ENCODE assay signal across 15 cellular contexts in the genomic region with DNA sequence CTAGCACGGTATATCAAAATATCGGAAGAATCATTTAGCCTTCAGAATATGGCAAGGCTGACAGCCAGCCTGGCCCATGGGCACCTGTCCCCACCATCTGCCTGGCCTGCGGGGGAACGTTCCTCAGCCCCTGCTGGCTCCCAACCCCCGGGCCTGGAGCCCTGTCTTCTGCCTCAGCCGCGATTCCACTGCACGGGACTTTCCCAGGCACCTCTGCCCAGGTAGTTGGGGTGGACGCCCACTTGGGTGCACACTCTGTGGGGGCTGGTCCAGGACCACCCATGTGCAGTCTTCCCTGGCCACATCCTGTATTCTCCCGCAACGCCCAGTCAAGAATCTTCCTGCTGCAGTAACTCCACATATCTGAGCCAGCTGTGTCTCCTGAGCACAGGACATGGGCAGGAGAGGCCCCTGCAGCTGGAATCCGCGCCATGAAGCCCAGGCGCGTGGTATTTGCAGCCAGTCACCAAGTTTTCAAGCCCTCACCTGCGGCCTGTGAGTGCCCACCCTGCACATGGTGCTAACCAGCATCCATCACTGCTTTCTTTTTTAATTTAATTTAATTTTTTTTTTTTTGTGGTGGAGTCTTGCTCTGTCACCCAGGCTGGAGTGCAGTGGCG.
DNase-seq lines count a peak whose midpoint lies in the region; ATAC-seq and TF ChIP-seq lines count a peak whose summit lies in the region.
"Had no signal": no experiment of that assay in that cellular context is flagged by ENCODE, and none has a peak within 500 bp of the region (broad histone marks: within the 10 kb centered on the region; RNA-seq: fewer than 3 reads in every experiment).

No MANE protein-coding gene starts in this region.

- H3K9me3 Mint-ChIP-seq in activated CD8-positive, alpha-beta T cell treated with anti-CD3 and anti-CD28 coated beads, Interleukin-2, amount 10 ng/mL, durations not matched to agents 7 days and 5 days (ENCODE audit: insufficient read depth), result no peaks in the 10 kb centered on the region
- no peaks in the 10 kb centered on the region for H3K9me3 Mint-ChIP-seq in activated CD8-positive, alpha-beta T cell treated with anti-CD3 and anti-CD28 coated beads for 36 hours

- H3K9me3 ChIP-seq in spleen, result no peaks in the 10 kb centered on the region
- H3K9me3 ChIP-seq: neutrophil, vagina had no signal

- CTCF ChIA-PET in activated CD8-positive, alpha-beta T cell treated with anti-CD3 and anti-CD28 coated beads, Interleukin-2, amount 10 ng/mL, durations not matched to agents 7 days and 5 days (lab: Charles Lee), result interaction anchor here (0.5 to 0.9 kb wide), 2 partner anchors 10 to 423 kb away, joined by 3 to 5 read pairs; no protein-coding TSS in a partner anchor
- CTCF ChIA-PET in activated CD8-positive, alpha-beta T cell treated with anti-CD3 and anti-CD28 coated beads for 36 hours (lab: Charles Lee), result interaction anchor here (0.8 kb wide), 1 partner anchor 10 kb away, joined by 5 read pairs; no protein-coding TSS in a partner anchor

- no peak overlapping the region for H3K27ac ChIP-seq in spleen
- H3K27ac ChIP-seq: neutrophil, vagina had no signal

- no peak overlapping the region for H3K27ac Mint-ChIP-seq in activated CD8-positive, alpha-beta T cell treated with anti-CD3 and anti-CD28 coated beads, Interleukin-2, amount 10 ng/mL, durations not matched to agents 7 days and 5 days
- no peak overlapping the region for H3K27ac Mint-ChIP-seq in activated CD8-positive, alpha-beta T cell treated with anti-CD3 and anti-CD28 coated beads for 36 hours

- POLR2A ChIA-PET in activated CD8-positive, alpha-beta T cell treated with anti-CD3 and anti-CD28 coated beads, Interleukin-2, amount 10 ng/mL, durations not matched to agents 7 days and 5 days (lab: Charles Lee), result no interaction called here
- POLR2A ChIA-PET in activated CD8-positive, alpha-beta T cell treated with anti-CD3 and anti-CD28 coated beads for 36 hours (lab: Charles Lee), result no interaction called here

- no peak for TF ChIP-seq POLR2A in spleen (IDR thresholded peaks at IDR 0.05)
- TF ChIP-seq POLR2A in erythroblast (IDR thresholded peaks at IDR 0.05; ENCODE audit: low read length), result no peak

- no peaks in the 10 kb centered on the region for H3K27me3 Mint-ChIP-seq in activated CD8-positive, alpha-beta T cell treated with anti-CD3 and anti-CD28 coated beads, Interleukin-2, amount 10 ng/mL, durations not matched to agents 7 days and 5 days (ENCODE audit: low read depth)
- H3K27me3 Mint-ChIP-seq in activated CD8-positive, alpha-beta T cell treated with anti-CD3 and anti-CD28 coated beads for 36 hours, result no peaks in the 10 kb centered on the region

- H3K27me3 ChIP-seq in spleen (replicated peaks in 1 of 7), result no peaks in the 10 kb centered on the region
- H3K27me3 ChIP-seq: vagina had no signal

- H3K36me3 Mint-ChIP-seq in activated CD8-positive, alpha-beta T cell treated with anti-CD3 and anti-CD28 coated beads, Interleukin-2, amount 10 ng/mL, durations not matched to agents 7 days and 5 days (ENCODE audit: low read depth), result no peaks in the 10 kb centered on the region
- no peaks in the 10 kb centered on the region for H3K36me3 Mint-ChIP-seq in activated CD8-positive, alpha-beta T cell treated with anti-CD3 and anti-CD28 coated beads for 36 hours (ENCODE audit: low read depth)

- DNase-seq in activated CD8-positive, alpha-beta T cell treated with anti-CD3 and anti-CD28 coated beads, Interleukin-2, amount 10 ng/mL, durations not matched to agents 7 days and 5 days, result no peak
- no peak for DNase-seq in activated CD8-positive, alpha-beta T cell treated with anti-CD3 and anti-CD28 coated beads for 36 hours
- DNase-seq in activated CD8-positive, alpha-beta memory T cell treated with anti-CD3 and anti-CD28 coated beads, Interleukin-2, amount 50 U/mL, for 48 hours, result peak; percentile 29
- DNase-seq in islet precursor cell, result peak; percentile 43
- DNase-seq in spleen, result peak; percentile 58
- no peak for DNase-seq in erythroblast (lab: John Stamatoyannopoulos, UW)
- DNase-seq in effector CD8-positive, alpha-beta T cell (lab: John Stamatoyannopoulos, UW), result no peak
- DNase-seq: activated CD4-positive, alpha-beta T cell treated with anti-CD3 and anti-CD28 coated beads, Interleukin-2, amount 50 U/mL, for 4 hours; amniotic stem cell; effector memory CD4-positive, alpha-beta T cell; GOT3; MM.1S had no signal

- 90 to 93% (median 91%) methylated on average over 17 of the region's 17 CpGs for WGBS in spleen, 5 donors

- H3K4me1 ChIP-seq in spleen, result peaks cover 6 to 24% (median 21%) of the 10 kb centered on the region in 6 donors
- H3K4me1 ChIP-seq: vagina had no signal

- intact Hi-C loops in activated CD8-positive, alpha-beta T cell treated with anti-CD3 and anti-CD28 coated beads for 36 hours (cut with micrococcal nuclease), result no loop called here
- intact Hi-C loops in spleen (cut with DNase I; ENCODE audit: low total_unique reads), result no loop called here

- H3K36me3 ChIP-seq in spleen, result no peaks in the 10 kb centered on the region
- H3K36me3 ChIP-seq: vagina had no signal

- H3K4me1 Mint-ChIP-seq in activated CD8-positive, alpha-beta T cell treated with anti-CD3 and anti-CD28 coated beads, Interleukin-2, amount 10 ng/mL, durations not matched to agents 7 days and 5 days (ENCODE audit: low read depth), result peaks cover 20% of the 10 kb centered on the region
- H3K4me1 Mint-ChIP-seq in activated CD8-positive, alpha-beta T cell treated with anti-CD3 and anti-CD28 coated beads for 36 hours (ENCODE audit: low read depth), result peaks cover 19% of the 10 kb centered on the region

- H3K4me3 ChIP-seq in spleen, result no peak overlapping the region
- H3K4me3 ChIP-seq: vagina had no signal

- ATAC-seq in activated CD8-positive, alpha-beta T cell treated with anti-CD3 and anti-CD28 coated beads, Interleukin-2, amount 10 ng/mL, durations not matched to agents 7 days and 5 days, result peak; percentile 16
- ATAC-seq in activated CD8-positive, alpha-beta T cell treated with anti-CD3 and anti-CD28 coated beads for 36 hours, result no peak
- ATAC-seq in GM21576 (IDR thresholded peaks at IDR 0.05; ENCODE audit: unreplicated experiment), result no peak

- no peak for TF ChIP-seq CTCF in activated CD8-positive, alpha-beta T cell treated with anti-CD3 and anti-CD28 coated beads for 36 hours (IDR thresholded peaks at IDR 0.05)
- no peak for TF ChIP-seq CTCF in spleen (IDR thresholded peaks at IDR 0.05 in 8 of 11, conservative IDR thresholded peaks at IDR 0.05 in 3 of 11)

- no peak overlapping the region for H3K4me3 Mint-ChIP-seq in activated CD8-positive, alpha-beta T cell treated with anti-CD3 and anti-CD28 coated beads, Interleukin-2, amount 10 ng/mL, durations not matched to agents 7 days and 5 days
- H3K4me3 Mint-ChIP-seq in activated CD8-positive, alpha-beta T cell treated with anti-CD3 and anti-CD28 coated beads for 36 hours, result no peak overlapping the region

Comparison
In these comparisons a context has a peak if more than half of its experiments do, and no peak if none do; other contexts are left out.
1. DNase-seq: peak in activated CD8-positive, alpha-beta memory T cell treated with anti-CD3 and anti-CD28 coated beads, Interleukin-2, amount 50 U/mL, for 48 hours (single experiment), islet precursor cell (single experiment) and spleen (single experiment); none in activated CD8-positive, alpha-beta T cell treated with anti-CD3 and anti-CD28 coated beads, Interleukin-2, amount 10 ng/mL, durations not matched to agents 7 days and 5 days (single experiment), activated CD8-positive, alpha-beta T cell treated with anti-CD3 and anti-CD28 coated beads for 36 hours (single experiment), erythroblast (0 of 2) and effector CD8-positive, alpha-beta T cell (single experiment).